Comparison of ENCODE assay signal across 1 cellular context in genomic region chr7:155643804-155644177, GRCh38.
TF ChIP-seq lines count a peak whose summit lies in the region.

No MANE protein-coding gene starts in this region.

TF ChIP-seq in K562, 482 proteins besides CTCF, POLR2A, EP300 and RAD21 (continued from another document):
- TF ChIP-seq TSHZ1 (CRISPR knock-in tag; IDR thresholded peaks at IDR 0.05) (no peak), GABPB1 (CRISPR knock-in tag; IDR thresholded peaks at IDR 0.05) (peak; percentile 55), NKRF (IDR thresholded peaks at IDR 0.05; ENCODE audit: borderline replicate concordance) (0 out of 2 replicates have a peak, but pooled peaks have one; percentile 53), EHMT2 (IDR thresholded peaks at IDR 0.05) (no peak), HMG20B (CRISPR knock-in tag; IDR thresholded peaks at IDR 0.05) (no peak), TFAP4 (CRISPR knock-in tag; IDR thresholded peaks at IDR 0.05; ENCODE audit: borderline replicate concordance) (peak; percentile 71)
